ENCODE assay signal across 26 cellular contexts in genomic region chrX:54427837-54428424, GRCh38. TPM values are rescaled to one million over a fixed set of nuclear protein-coding genes. Genes with fewer than 3 reads are reported as not detected.
DNase-seq lines count a peak whose midpoint lies in the region; ATAC-seq, FAIRE-seq and TF ChIP-seq lines count a peak whose summit lies in the region.
"Had no signal": no experiment of that assay in that cellular context is flagged by ENCODE, and none has a peak within 500 bp of the region (broad histone marks: within the 10 kb centered on the region; RNA-seq: fewer than 3 reads in every experiment).

No MANE protein-coding gene starts in this region.

- no peak overlapping the region for H3K4me3 Mint-ChIP-seq in astrocyte (ENCODE audit: unreplicated experiment)
- no peak overlapping the region for H3K4me3 Mint-ChIP-seq in activated CD8-positive, alpha-beta memory T cell treated with anti-CD3 and anti-CD28 coated beads, Interleukin-2, amount 10 ng/mL, durations not matched to agents 7 days and 5 days
- H3K4me3 Mint-ChIP-seq: activated T-cell treated with anti-CD3 and anti-CD28 coated beads, Interleukin-2, amount 50 U/mL, for 72 hours; CD8-positive, alpha-beta T cell; nephron had no signal

- no peak overlapping the region for H3K27ac ChIP-seq in astrocyte (ENCODE audit: low read depth, low read length)
- H3K27ac ChIP-seq: SJSA1, skin epidermis, tibial artery had no signal

- no peak overlapping the region for H3K4me3 ChIP-seq in astrocyte (ENCODE audit: insufficient read depth, low read depth, low read length)
- H3K4me3 ChIP-seq: lung, mucosa of descending colon, SJSA1, skin epidermis, tibial artery had no signal

- H3K4me1 ChIP-seq in astrocyte (ENCODE audit: insufficient read depth, low read length): no peaks in the 10 kb centered on the region
- H3K4me1 ChIP-seq: SJSA1, tibial artery had no signal

- no peaks in the 10 kb centered on the region for H3K79me2 ChIP-seq in astrocyte (ENCODE audit: insufficient read depth, low read length)

- POLR2A ChIA-PET in GM10248 (lab: Yijun Ruan, JAX): no interaction called here

- peak; percentile 32 for FAIRE-seq in astrocyte (lab: Jason Lieb, UNC)
- FAIRE-seq: RCC 7860 had no signal

- DNase-seq in NCI-H2171 treated with DMSO at 0.1 percent for 48 hours (lab: John Stamatoyannopoulos, UW) (peak; percentile 49), NCI-H2171 (lab: John Stamatoyannopoulos, UW) (no peak), NCI-H510A treated with DMSO at 0.1 percent for 48 hours (lab: John Stamatoyannopoulos, UW) (peak; percentile 68), astrocyte (ENCODE audit: low read depth) (no peak), GM10248 (ENCODE audit: extremely low spot score) (no peak)
- DNase-seq in activated CD8-positive, alpha-beta memory T cell treated with anti-CD3 and anti-CD28 coated beads, Interleukin-2, amount 10 ng/mL, durations not matched to agents 7 days and 5 days: no peak
- DNase-seq in stimulated activated CD4-positive, alpha-beta T cell treated with anti-CD3 and anti-CD28 coated beads, Interleukin-4, amount 100 ng/mL, for 24 hours: no peak
- DNase-seq: activated CD4-positive, CD25-positive, alpha-beta regulatory T cell; activated naive CD4-positive, alpha-beta T cell; activated T-cell treated with anti-CD3 and anti-CD28 coated beads, Interleukin-2, amount 50 U/mL, for 72 hours; CD8-positive, alpha-beta T cell; DMS79 treated with DMSO at 0.1 percent for 48 hours; glutamatergic neuron; KG1; mucosa of descending colon; NCI-H1694 treated with DMSO at 0.1 percent for 48 hours; NCI-H446; stimulated activated CD4-positive, alpha-beta T cell treated with anti-CD3 and anti-CD28 coated beads, Interleukin-1b, Interleukin-23, amount 100 ng/mL, for 48 hours; tibial artery had no signal

- CTCF ChIA-PET in GM10248 (lab: Yijun Ruan, JAX): no interaction called here
- CTCF ChIA-PET in activated CD8-positive, alpha-beta memory T cell treated with anti-CD3 and anti-CD28 coated beads, Interleukin-2, amount 10 ng/mL, durations not matched to agents 7 days and 5 days (lab: Charles Lee): no interaction called here

- no peak for ATAC-seq in HG03520 (IDR thresholded peaks at IDR 0.05; ENCODE audit: unreplicated experiment)
- ATAC-seq in activated CD8-positive, alpha-beta memory T cell treated with anti-CD3 and anti-CD28 coated beads, Interleukin-2, amount 10 ng/mL, durations not matched to agents 7 days and 5 days: no peak
- ATAC-seq: activated T-cell treated with anti-CD3 and anti-CD28 coated beads, Interleukin-2, amount 50 U/mL, for 72 hours; CD8-positive, alpha-beta T cell; HCT116; mucosa of descending colon had no signal

- no peaks in the 10 kb centered on the region for H4K20me1 ChIP-seq in astrocyte (ENCODE audit: insufficient read depth, low read length)

- no peak overlapping the region for H3K27ac Mint-ChIP-seq in astrocyte (ENCODE audit: unreplicated experiment)
- no peak overlapping the region for H3K27ac Mint-ChIP-seq in activated CD8-positive, alpha-beta memory T cell treated with anti-CD3 and anti-CD28 coated beads, Interleukin-2, amount 10 ng/mL, durations not matched to agents 7 days and 5 days
- H3K27ac Mint-ChIP-seq: activated T-cell treated with anti-CD3 and anti-CD28 coated beads, Interleukin-2, amount 50 U/mL, for 72 hours; CD8-positive, alpha-beta T cell; nephron had no signal

- H3K36me3 ChIP-seq in astrocyte (ENCODE audit: insufficient read depth, low read length): no peaks in the 10 kb centered on the region
- H3K36me3 ChIP-seq: SJSA1, tibial artery had no signal

- no peaks in the 10 kb centered on the region for H3K4me1 Mint-ChIP-seq in astrocyte (ENCODE audit: low read depth, unreplicated experiment)
- no peaks in the 10 kb centered on the region for H3K4me1 Mint-ChIP-seq in activated CD8-positive, alpha-beta memory T cell treated with anti-CD3 and anti-CD28 coated beads, Interleukin-2, amount 10 ng/mL, durations not matched to agents 7 days and 5 days
- H3K4me1 Mint-ChIP-seq: nephron had no signal

- H3K27me3 Mint-ChIP-seq in astrocyte (ENCODE audit: low read depth, unreplicated experiment): no peaks in the 10 kb centered on the region
- no peaks in the 10 kb centered on the region for H3K27me3 Mint-ChIP-seq in activated CD8-positive, alpha-beta memory T cell treated with anti-CD3 and anti-CD28 coated beads, Interleukin-2, amount 10 ng/mL, durations not matched to agents 7 days and 5 days

- H3K9me3 Mint-ChIP-seq in astrocyte (ENCODE audit: unreplicated experiment): no peaks in the 10 kb centered on the region
- no peaks in the 10 kb centered on the region for H3K9me3 Mint-ChIP-seq in activated CD8-positive, alpha-beta memory T cell treated with anti-CD3 and anti-CD28 coated beads, Interleukin-2, amount 10 ng/mL, durations not matched to agents 7 days and 5 days (ENCODE audit: low read depth)
- H3K9me3 Mint-ChIP-seq: activated T-cell treated with anti-CD3 and anti-CD28 coated beads, Interleukin-2, amount 50 U/mL, for 72 hours; CD8-positive, alpha-beta T cell had no signal

- no peak overlapping the region for H3K4me2 ChIP-seq in astrocyte (ENCODE audit: low read length)

- no peaks in the 10 kb centered on the region for H3K9me3 ChIP-seq in astrocyte (ENCODE audit: insufficient read depth, low read depth, low read length)
- H3K9me3 ChIP-seq: mucosa of descending colon, SJSA1, tibial artery had no signal

- H3K36me3 Mint-ChIP-seq in astrocyte (ENCODE audit: low read depth, unreplicated experiment): no peaks in the 10 kb centered on the region
- no peaks in the 10 kb centered on the region for H3K36me3 Mint-ChIP-seq in activated CD8-positive, alpha-beta memory T cell treated with anti-CD3 and anti-CD28 coated beads, Interleukin-2, amount 10 ng/mL, durations not matched to agents 7 days and 5 days
- H3K36me3 Mint-ChIP-seq: CD8-positive, alpha-beta T cell had no signal

- H2AFZ ChIP-seq in astrocyte (ENCODE audit: low read depth, low read length): no peak overlapping the region

- no peak overlapping the region for H3K9ac ChIP-seq in astrocyte (ENCODE audit: low read length)

- H3K27me3 ChIP-seq in astrocyte (ENCODE audit: insufficient read depth, low read length): no peaks in the 10 kb centered on the region
- H3K27me3 ChIP-seq: SJSA1, tibial artery had no signal

- no peak for TF ChIP-seq CTCF in astrocyte (IDR thresholded peaks at IDR 0.05; ENCODE audit: insufficient read depth, low read depth, low read length)
- no peak for TF ChIP-seq CTCF in GM10248 (IDR thresholded peaks at IDR 0.05; ENCODE audit: control extremely low read depth, extremely low read depth, low read depth, missing control alignments)

RNA-seq across cellular contexts. Expression of gene TSR2, which starts 12.3 kb away (rescaled TPM):
- total RNA-seq in astrocyte: 25.5 and 28.7 TPM in 2 replicates
- total RNA-seq in activated CD8-positive, alpha-beta memory T cell treated with anti-CD3 and anti-CD28 coated beads, Interleukin-2, amount 10 ng/mL, durations not matched to agents 7 days and 5 days: 10 to 100 TPM; 30.1 to 35.7 TPM

Comparison
In these comparisons a context has a peak if more than half of its experiments do, and no peak if none do; other contexts are left out.
1. DNase-seq: peak in NCI-H2171 treated with DMSO at 0.1 percent for 48 hours (single experiment) and NCI-H510A treated with DMSO at 0.1 percent for 48 hours (single experiment); none in NCI-H2171 (single experiment), astrocyte (single experiment), GM10248 (single experiment), activated CD8-positive, alpha-beta memory T cell treated with anti-CD3 and anti-CD28 coated beads, Interleukin-2, amount 10 ng/mL, durations not matched to agents 7 days and 5 days (single experiment) and stimulated activated CD4-positive, alpha-beta T cell treated with anti-CD3 and anti-CD28 coated beads, Interleukin-4, amount 100 ng/mL, for 24 hours (single experiment).